Comparison of ENCODE assay signal across 8 cellular contexts in genomic region chr16:75267631-75268264, GRCh38. TPM values are rescaled to one million over a fixed set of nuclear protein-coding genes. Genes with fewer than 3 reads are reported as not detected.
A peak's percentile ranks its signal among the peaks of the same experiment; 100 is the strongest.
DNase-seq lines count a peak whose midpoint lies in the region; ATAC-seq and TF ChIP-seq lines count a peak whose summit lies in the region.

No MANE protein-coding gene starts in this region.

- H3K27ac ChIP-seq in dorsolateral prefrontal cortex (peak overlapping the region in 58 of 59 donors; percentile 39 to 98 (median 93)), osteoblast (ENCODE audit: low read depth, low read length) (no peak overlapping the region)

- no peak for ATAC-seq in activated T-helper 17 cell treated with anti-CD3 and anti-CD28 coated beads, Interleukin-2, amount 50 U/mL, for 72 hours (replicated peaks)
- no peak for ATAC-seq in GM21515 (IDR thresholded peaks at IDR 0.05; ENCODE audit: unreplicated experiment)

- no peaks in the 10 kb centered on the region for H3K36me3 Mint-ChIP-seq in activated T-helper 17 cell treated with anti-CD3 and anti-CD28 coated beads, Interleukin-2, amount 50 U/mL, for 72 hours (ENCODE audit: low read depth)

- no peaks in the 10 kb centered on the region for H3K36me3 ChIP-seq in osteoblast (ENCODE audit: insufficient read depth, low read length)

- in situ Hi-C loops in GM13977 (cut with MboI; ENCODE audit: low pct_unique_long_range_greater_than_20kb, low sequenced_read_pairs, unreplicated experiment): no loop called here

- DNase-seq in GM13977 (ENCODE audit: low spot score) (peak; percentile 40), NCI-H460 (ENCODE audit: extremely low read depth, low read depth) (peak; percentile 47), dorsolateral prefrontal cortex (peak in 5 of 10 donors; percentile 56 to 88 (median 71)), osteoblast (ENCODE audit: insufficient read length, low spot score, missing footprints) (peak; percentile 98), SKM-1 treated with dmso at 0.1 percent for 144 hours (lab: John Stamatoyannopoulos, UW; ENCODE audit: unreplicated experiment) (no peak), SIG-M5 treated with dmso at 0.1 percent for 504 hours (lab: John Stamatoyannopoulos, UW; ENCODE audit: unreplicated experiment) (no peak)

- H3K4me1 Mint-ChIP-seq in activated T-helper 17 cell treated with anti-CD3 and anti-CD28 coated beads, Interleukin-2, amount 50 U/mL, for 72 hours: peaks cover 4% of the 10 kb centered on the region

- no peaks in the 10 kb centered on the region for H3K9me3 Mint-ChIP-seq in activated T-helper 17 cell treated with anti-CD3 and anti-CD28 coated beads, Interleukin-2, amount 50 U/mL, for 72 hours

- no peaks in the 10 kb centered on the region for H3K9me3 ChIP-seq in osteoblast (ENCODE audit: low read depth, low read length)

- H3K4me2 ChIP-seq in osteoblast (ENCODE audit: insufficient read depth, low read length): no peak overlapping the region

- TF ChIP-seq CTCF in GM13977 (IDR thresholded peaks at IDR 0.05; ENCODE audit: extremely low read depth, insufficient read depth, missing control alignments) (no peak), dorsolateral prefrontal cortex (IDR thresholded peaks at IDR 0.05 in 54 of 56, conservative IDR thresholded peaks at IDR 0.05 in 2 of 56; ENCODE audit: low read depth in 1 of 56, partially characterized antibody in 56 of 56) (no peak), osteoblast (IDR thresholded peaks at IDR 0.05; ENCODE audit: extremely low read depth, low read depth, low read length) (no peak)

- intact Hi-C loops in dorsolateral prefrontal cortex (cut with DNase I): loop anchor here (2.0 to 5.0 kb wide), 3 partner anchors 15 to 40 kb away; no protein-coding TSS in a partner anchor

- peaks cover 37% of the 10 kb centered on the region for H3K79me2 ChIP-seq in osteoblast (ENCODE audit: insufficient read depth, low read length)

- H2AFZ ChIP-seq in osteoblast (ENCODE audit: low read length): no peak overlapping the region

- H3K4me3 ChIP-seq in dorsolateral prefrontal cortex (peak overlapping the region in 8 of 59 donors; percentile 1 to 99 (median 94)), osteoblast (ENCODE audit: insufficient read depth, low read length) (no peak overlapping the region)

- H3K27me3 Mint-ChIP-seq in activated T-helper 17 cell treated with anti-CD3 and anti-CD28 coated beads, Interleukin-2, amount 50 U/mL, for 72 hours: peaks cover 20% of the 10 kb centered on the region

- no peak overlapping the region for H3K27ac Mint-ChIP-seq in activated T-helper 17 cell treated with anti-CD3 and anti-CD28 coated beads, Interleukin-2, amount 50 U/mL, for 72 hours

- H3K4me1 ChIP-seq in osteoblast (ENCODE audit: insufficient read depth, low read length): peaks cover 29% of the 10 kb centered on the region

- peaks cover 22% of the 10 kb centered on the region for H4K20me1 ChIP-seq in osteoblast (ENCODE audit: insufficient read depth, low read length)

- H3K27me3 ChIP-seq in dorsolateral prefrontal cortex: no peaks in the 10 kb centered on the region
- H3K27me3 ChIP-seq in osteoblast (ENCODE audit: insufficient read depth, low read length): no peaks in the 10 kb centered on the region

- H3K4me3 Mint-ChIP-seq in activated T-helper 17 cell treated with anti-CD3 and anti-CD28 coated beads, Interleukin-2, amount 50 U/mL, for 72 hours: no peak overlapping the region

RNA-seq across cellular contexts. Expression of gene BCAR1, which starts 16.3 kb away (rescaled TPM):
- total RNA-seq in NCI-H460 (2014; rRNA removed; shearing (Covaris generic)): 9.9 and 10.3 TPM in 2 replicates
- 13.3 and 17.1 TPM in 2 replicates for polyA plus RNA-seq in NCI-H460 (2014; cell fraction: nucleus; rRNA removed)
- total RNA-seq in dorsolateral prefrontal cortex: 100 to 1,000 TPM in 52 of 120 experiments, 10 to 100 TPM in 68; 67.8 to 163 (median 96.2) TPM
- 66.9 and 75.3 TPM in 2 replicates for total RNA-seq in osteoblast
- under 1 TPM in 1 of 2 donors, not detected in 1; 0.58 TPM for total RNA-seq in activated T-helper 17 cell treated with anti-CD3 and anti-CD28 coated beads, Interleukin-2, amount 50 U/mL, for 72 hours

RNA-seq across cellular contexts. Expression of gene CTRB1, which starts 49.0 kb away (rescaled TPM):
- total RNA-seq in NCI-H460 (2014; rRNA removed; shearing (Covaris generic)): not detected in 2 replicates
- not detected in 2 replicates for polyA plus RNA-seq in NCI-H460 (2014; cell fraction: nucleus; rRNA removed)
- total RNA-seq in dorsolateral prefrontal cortex (1 to 10 TPM in 1 of 120 experiments, under 1 TPM in 3, not detected in 116; 0.70 to 2.3 (median 0.87) TPM), osteoblast (not detected in 2 replicates)
- not detected for total RNA-seq in activated T-helper 17 cell treated with anti-CD3 and anti-CD28 coated beads, Interleukin-2, amount 50 U/mL, for 72 hours

Comparison
In these comparisons a context has a peak if more than half of its experiments do, and no peak if none do; other contexts are left out.
1. DNase-seq: peak in GM13977 (single experiment), NCI-H460 (single experiment) and osteoblast (single experiment); none in SKM-1 treated with dmso at 0.1 percent for 144 hours (single experiment) and SIG-M5 treated with dmso at 0.1 percent for 504 hours (single experiment).